In genomic region chr5:80061005-80061404, GRCh38 we compare ENCODE assay signal across 21 cellular contexts.
"Had no signal": no experiment of that assay in that cellular context is flagged by ENCODE, and none has a peak within 500 bp of the region (broad histone marks: within the 10 kb centered on the region; RNA-seq: fewer than 3 reads in every experiment).

No MANE protein-coding gene starts in this region.

- H3K36me3 ChIP-seq: breast epithelium, colonic mucosa, esophagus muscularis mucosa, spleen, thoracic aorta had no signal

- H3K4me3 ChIP-seq: breast epithelium, colonic mucosa, esophagus muscularis mucosa, mucosa of descending colon, spleen, thoracic aorta had no signal

- H3K4me1 ChIP-seq: breast epithelium, colonic mucosa, esophagus muscularis mucosa, spleen had no signal

- ATAC-seq: activated CD8-positive, alpha-beta T cell treated with anti-CD3 and anti-CD28 coated beads for 36 hours; activated naive CD4-positive, alpha-beta T cell treated with anti-CD3 and anti-CD28 coated beads, Interleukin-2, amount 50 U/mL, for 72 hours; left colon; mucosa of descending colon had no signal

- DNase-seq: activated CD4-positive, alpha-beta T cell treated with anti-CD3 and anti-CD28 coated beads, Interleukin-2, amount 10 ng/mL, durations not matched to agents 7 days and 5 days; activated CD4-positive, CD25-positive, alpha-beta regulatory T cell treated with anti-CD3 and anti-CD28 coated beads, Interleukin-2, amount 50 U/mL, for 72 hours; activated CD8-positive, alpha-beta T cell treated with anti-CD3 and anti-CD28 coated beads for 36 hours; activated gamma-delta T cell treated with Interleukin-2 at 50 U/mL for 16 hours; activated T-cell treated with anti-CD3 and anti-CD28 coated beads, Interleukin-2, amount 50 U/mL, for 1 hour; colonic mucosa; heart left ventricle; islet precursor cell; left colon; mucosa of descending colon; nephron progenitor cell; nucleus accumbens; retina; spleen; stimulated activated CD4-positive, alpha-beta T cell treated with anti-CD3 and anti-CD28 coated beads, Interleukin-4, amount 100 ng/mL, for 1 hour; stimulated activated naive CD4-positive, alpha-beta T cell treated with Interleukin-2 at 50 U/mL for 16 hours had no signal

- H3K27ac ChIP-seq: breast epithelium, colonic mucosa, esophagus muscularis mucosa, heart left ventricle, spleen, thoracic aorta, VCaP had no signal

- H3K27me3 ChIP-seq: breast epithelium, colonic mucosa, esophagus muscularis mucosa, heart left ventricle, spleen had no signal

- H3K9me3 ChIP-seq: breast epithelium, colonic mucosa, esophagus muscularis mucosa, heart left ventricle, mucosa of descending colon, spleen, thoracic aorta had no signal
